ENCODE assay signal across 18 cellular contexts in the genomic region with DNA sequence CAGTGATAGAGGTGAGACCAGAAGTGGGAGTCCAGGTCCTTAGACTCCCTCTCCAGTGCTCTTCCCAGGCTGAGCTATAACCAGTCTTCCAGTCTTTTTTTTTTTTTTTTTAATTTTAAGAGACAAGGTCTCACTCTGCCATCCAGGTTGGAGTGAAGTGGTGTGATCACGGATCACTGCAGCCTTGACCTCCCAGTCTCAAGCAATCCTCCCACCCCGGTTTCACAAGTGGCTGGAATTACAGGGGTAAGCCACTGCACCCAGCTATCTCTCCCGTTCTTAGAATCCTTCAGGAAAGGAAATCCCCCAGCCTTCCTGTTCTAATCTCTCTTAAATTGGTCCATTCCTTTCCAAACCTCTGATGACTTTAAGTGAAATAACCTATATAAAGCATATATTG. TPM values are rescaled to one million over a fixed set of nuclear protein-coding genes. Genes with fewer than 3 reads are reported as not detected.
A peak's percentile ranks its signal among the peaks of the same experiment; 100 is the strongest.
DNase-seq lines count a peak whose midpoint lies in the region; ATAC-seq and TF ChIP-seq lines count a peak whose summit lies in the region.
"Had no signal": no experiment of that assay in that cellular context is flagged by ENCODE, and none has a peak within 500 bp of the region (broad histone marks: within the 10 kb centered on the region; RNA-seq: fewer than 3 reads in every experiment).

No MANE protein-coding gene starts in this region.

- H3K36me3 Mint-ChIP-seq in activated T-cell treated with anti-CD3 and anti-CD28 coated beads, Interleukin-2, amount 50 U/mL, for 72 hours (ENCODE audit: insufficient read depth in 2 of 2): peaks cover 0 to 1% of the 10 kb centered on the region in 2 donors
- peaks cover 32% of the 10 kb centered on the region for H3K36me3 Mint-ChIP-seq in nephron progenitor cell (ENCODE audit: low read depth)

- no peak overlapping the region for H3K4me3 Mint-ChIP-seq in activated T-cell treated with anti-CD3 and anti-CD28 coated beads, Interleukin-2, amount 50 U/mL, for 72 hours
- peak overlapping the region; percentile 63 for H3K4me3 Mint-ChIP-seq in nephron progenitor cell
- H3K4me3 Mint-ChIP-seq: CD4-positive, alpha-beta T cell; GM23338; H9 had no signal

- H3K4me1 Mint-ChIP-seq in activated T-cell treated with anti-CD3 and anti-CD28 coated beads, Interleukin-2, amount 50 U/mL, for 72 hours (ENCODE audit: low read depth): peaks cover 51% of the 10 kb centered on the region
- peaks cover 61% of the 10 kb centered on the region for H3K4me1 Mint-ChIP-seq in nephron progenitor cell

- no peaks in the 10 kb centered on the region for H3K27me3 Mint-ChIP-seq in activated T-cell treated with anti-CD3 and anti-CD28 coated beads, Interleukin-2, amount 50 U/mL, for 72 hours (ENCODE audit: low read depth)
- peaks cover 4% of the 10 kb centered on the region for H3K27me3 Mint-ChIP-seq in nephron progenitor cell (ENCODE audit: low read depth, poor library complexity)
- H3K27me3 Mint-ChIP-seq: CD4-positive, alpha-beta T cell had no signal

- peak overlapping the region; percentile 20 for H3K27ac Mint-ChIP-seq in activated T-cell treated with anti-CD3 and anti-CD28 coated beads, Interleukin-2, amount 50 U/mL, for 72 hours
- peak overlapping the region; percentile 62 for H3K27ac Mint-ChIP-seq in nephron progenitor cell
- H3K27ac Mint-ChIP-seq: CD4-positive, alpha-beta T cell; GM23338 had no signal

- TF ChIP-seq CTCF in nephron progenitor cell (IDR thresholded peaks at IDR 0.05): no peak

- ATAC-seq in activated T-cell treated with anti-CD3 and anti-CD28 coated beads, Interleukin-2, amount 50 U/mL, for 72 hours (replicated peaks in 1 of 2): no peak
- no peak for ATAC-seq in HG02852 (IDR thresholded peaks at IDR 0.05; ENCODE audit: unreplicated experiment)
- ATAC-seq: GM23338, Panc1 had no signal

- DNase-seq in activated T-cell treated with anti-CD3 and anti-CD28 coated beads, Interleukin-2, amount 50 U/mL, for 72 hours: no peak
- DNase-seq in activated T-cell treated with anti-CD3 and anti-CD28 coated beads for 4 hours: no peak
- DNase-seq in amniotic epithelial cell (ENCODE audit: low read depth): peak; percentile 17
- DNase-seq in nephron progenitor cell: no peak
- no peak for DNase-seq in NOMO-1 treated with DMSO at 0.1 percent for 48 hours (lab: John Stamatoyannopoulos, UW; ENCODE audit: unreplicated experiment)
- DNase-seq in superior temporal gyrus (ENCODE audit: extremely low spot score): no peak
- DNase-seq: ACHN; CD4-positive, alpha-beta T cell; H9; KG1; MM.1S; NCI-H1694; NCI-H2029 treated with DMSO at 0.1 percent for 48 hours; NCI-H526 treated with DMSO at 0.1 percent for 48 hours; SHP77 had no signal

- H3K9me3 Mint-ChIP-seq in activated T-cell treated with anti-CD3 and anti-CD28 coated beads, Interleukin-2, amount 50 U/mL, for 72 hours: peaks cover 0 to 2% of the 10 kb centered on the region in 2 donors
- no peaks in the 10 kb centered on the region for H3K9me3 Mint-ChIP-seq in nephron progenitor cell
- H3K9me3 Mint-ChIP-seq: CD4-positive, alpha-beta T cell; GM23338; H9 had no signal

RNA-seq across cellular contexts. Expression of gene PIK3C2B, which starts 9.7 kb away (rescaled TPM):
- 10 to 100 TPM; 43.1 to 54.5 TPM for total RNA-seq in activated T-cell treated with anti-CD3 and anti-CD28 coated beads, Interleukin-2, amount 50 U/mL, for 72 hours

RNA-seq across cellular contexts. Expression of gene MDM4, which starts 31.3 kb away (rescaled TPM):
- total RNA-seq in activated T-cell treated with anti-CD3 and anti-CD28 coated beads, Interleukin-2, amount 50 U/mL, for 72 hours: 100 to 1,000 TPM; 147 to 153 TPM
